11 cellular contexts compared by ENCODE assay signal in genomic region chr2:183996825-183997823, GRCh38.
DNase-seq lines count a peak whose midpoint lies in the region; ATAC-seq and TF ChIP-seq lines count a peak whose summit lies in the region.
"Had no signal": no experiment of that assay in that cellular context is flagged by ENCODE, and none has a peak within 500 bp of the region (broad histone marks: within the 10 kb centered on the region; RNA-seq: fewer than 3 reads in every experiment).

No MANE protein-coding gene starts in this region.

- no peak overlapping the region for H3K4me3 ChIP-seq in prostate gland
- H3K4me3 ChIP-seq: A549 had no signal

- intact Hi-C loops in prostate gland (cut with DNase I), result no loop called here

- no peaks in the 10 kb centered on the region for H3K27me3 ChIP-seq in prostate gland (replicated peaks; ENCODE audit: insufficient read depth)

- H3K36me3 ChIP-seq in prostate gland, result no peaks in the 10 kb centered on the region

- H3K27ac ChIP-seq in prostate gland, result no peak overlapping the region
- H3K27ac ChIP-seq: A549 had no signal

- H3K9me3 ChIP-seq in prostate gland, result no peaks in the 10 kb centered on the region
- H3K9me3 ChIP-seq: A549 had no signal

- TF ChIP-seq POLR2A in prostate gland (IDR thresholded peaks at IDR 0.05), result no peak

- WGBS in prostate gland, result 45% methylated on average over 10 of the region's 10 CpGs

- DNase-seq in NCI-H2029 (lab: John Stamatoyannopoulos, UW), result peak; percentile 32
- DNase-seq in NCI-H2029 treated with DMSO at 0.1 percent for 48 hours (lab: John Stamatoyannopoulos, UW), result no peak
- DNase-seq in NCI-H345 (lab: John Stamatoyannopoulos, UW), result peak; percentile 94
- DNase-seq in astrocyte of the hippocampus (ENCODE audit: low read depth, low spot score), result peak; percentile 54
- peak; percentile 63 for DNase-seq in prostate gland (ENCODE audit: low spot score)
- no peak for DNase-seq in activated naive CD4-positive, alpha-beta T cell (lab: John Stamatoyannopoulos, UW)
- DNase-seq: T-helper 2 cell had no signal

- TF ChIP-seq CTCF in prostate gland (IDR thresholded peaks at IDR 0.05), result no peak

- no peaks in the 10 kb centered on the region for H3K4me1 ChIP-seq in prostate gland (replicated peaks)

- ATAC-seq in GM21825 (IDR thresholded peaks at IDR 0.05; ENCODE audit: unreplicated experiment) (no peak), GM21619 (IDR thresholded peaks at IDR 0.05; ENCODE audit: unreplicated experiment) (no peak)
- ATAC-seq: A549, HepG2 had no signal

Comparison
In these comparisons a context has a peak if more than half of its experiments do, and no peak if none do; other contexts are left out.
1. DNase-seq: peak in NCI-H2029 (single experiment), NCI-H345 (single experiment), astrocyte of the hippocampus (single experiment) and prostate gland (single experiment); none in NCI-H2029 treated with DMSO at 0.1 percent for 48 hours (single experiment) and activated naive CD4-positive, alpha-beta T cell (0 of 4).